Comparison of ENCODE assay signal across 1 cellular context in genomic region chr10:90930070-90930837, GRCh38.
TF ChIP-seq lines count a peak whose summit lies in the region.

No MANE protein-coding gene starts in this region.

TF ChIP-seq in HEK293, 187 proteins besides CTCF, POLR2A, EP300 and RAD21 (continued from another document):
- TF ChIP-seq PRDM6 (tag by site-specific recombination; IDR thresholded peaks at IDR 0.05) = no peak
- TF ChIP-seq ZSCAN30 (tag by site-specific recombination; IDR thresholded peaks at IDR 0.05) = no peak
- no peak for TF ChIP-seq ZNF19 (tag by site-specific recombination; IDR thresholded peaks at IDR 0.05; ENCODE audit: low read depth)
- no peak for TF ChIP-seq ZNF16 (tag by site-specific recombination; IDR thresholded peaks at IDR 0.05; ENCODE audit: low read depth)
- peak; percentile 43; the same call in 1 of the 2 replicates for TF ChIP-seq ZNF341 (tag by site-specific recombination; IDR thresholded peaks at IDR 0.05; ENCODE audit: low read depth)
- TF ChIP-seq ZBTB17 (tag by site-specific recombination; IDR thresholded peaks at IDR 0.05) = peak; percentile 39; the same call in 1 of the 2 replicates
- TF ChIP-seq, protein P1, sequence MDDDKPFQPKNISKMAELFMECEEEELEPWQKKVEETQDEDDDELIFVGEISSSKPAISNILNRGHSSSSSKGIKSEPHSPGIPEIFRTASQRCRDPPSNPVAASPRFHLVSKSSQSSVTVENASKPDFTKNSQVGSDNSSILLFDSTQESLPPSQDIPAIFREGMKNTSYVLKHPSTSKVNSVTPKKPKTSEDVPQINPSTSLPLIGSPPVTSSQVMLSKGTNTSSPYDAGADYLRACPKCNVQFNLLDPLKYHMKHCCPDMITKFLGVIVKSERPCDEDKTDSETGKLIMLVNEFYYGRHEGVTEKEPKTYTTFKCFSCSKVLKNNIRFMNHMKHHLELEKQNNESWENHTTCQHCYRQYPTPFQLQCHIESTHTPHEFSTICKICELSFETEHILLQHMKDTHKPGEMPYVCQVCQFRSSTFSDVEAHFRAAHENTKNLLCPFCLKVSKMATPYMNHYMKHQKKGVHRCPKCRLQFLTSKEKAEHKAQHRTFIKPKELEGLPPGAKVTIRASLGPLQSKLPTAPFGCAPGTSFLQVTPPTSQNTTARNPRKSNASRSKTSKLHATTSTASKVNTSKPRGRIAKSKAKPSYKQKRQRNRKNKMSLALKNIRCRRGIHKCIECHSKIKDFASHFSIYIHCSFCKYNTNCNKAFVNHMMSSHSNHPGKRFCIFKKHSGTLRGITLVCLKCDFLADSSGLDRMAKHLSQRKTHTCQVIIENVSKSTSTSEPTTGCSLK (tag by site-specific recombination; IDR thresholded peaks at IDR 0.05) = no peak
- no peak for TF ChIP-seq ZNF670 (tag by site-specific recombination; IDR thresholded peaks at IDR 0.05; ENCODE audit: low read depth)
- TF ChIP-seq YY1 (tag by site-specific recombination; IDR thresholded peaks at IDR 0.05) = no peak
- TF ChIP-seq GLIS1 (tag by site-specific recombination; IDR thresholded peaks at IDR 0.05) = peak; percentile 81
- peak; percentile 78 for TF ChIP-seq ZNF366 (tag by site-specific recombination; conservative IDR thresholded peaks at IDR 0.05)
- TF ChIP-seq, protein P2, sequence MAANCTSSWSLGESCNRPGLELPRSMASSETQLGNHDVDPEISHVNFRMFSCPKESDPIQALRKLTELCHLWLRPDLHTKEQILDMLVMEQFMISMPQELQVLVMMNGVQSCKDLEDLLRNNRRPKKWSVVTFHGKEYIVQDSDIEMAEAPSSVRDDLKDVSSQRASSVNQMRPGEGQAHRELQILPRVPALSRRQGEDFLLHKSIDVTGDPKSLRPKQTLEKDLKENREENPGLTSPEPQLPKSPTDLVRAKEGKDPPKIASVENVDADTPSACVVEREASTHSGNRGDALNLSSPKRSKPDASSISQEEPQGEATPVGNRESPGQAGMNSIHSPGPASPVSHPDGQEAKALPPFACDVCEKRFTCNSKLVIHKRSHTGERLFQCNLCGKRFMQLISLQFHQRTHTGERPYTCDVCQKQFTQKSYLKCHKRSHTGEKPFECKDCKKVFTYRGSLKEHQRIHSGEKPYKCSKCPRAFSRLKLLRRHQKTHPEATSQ (tag by site-specific recombination; IDR thresholded peaks at IDR 0.05) = no peak
- peak; percentile 39; the same call in 1 of the 2 replicates for TF ChIP-seq ZNF600 (tag by site-specific recombination; IDR thresholded peaks at IDR 0.05)
- TF ChIP-seq REPIN1 (tag by site-specific recombination; IDR thresholded peaks at IDR 0.05; ENCODE audit: low read depth) = no peak
- TF ChIP-seq, protein P3, sequence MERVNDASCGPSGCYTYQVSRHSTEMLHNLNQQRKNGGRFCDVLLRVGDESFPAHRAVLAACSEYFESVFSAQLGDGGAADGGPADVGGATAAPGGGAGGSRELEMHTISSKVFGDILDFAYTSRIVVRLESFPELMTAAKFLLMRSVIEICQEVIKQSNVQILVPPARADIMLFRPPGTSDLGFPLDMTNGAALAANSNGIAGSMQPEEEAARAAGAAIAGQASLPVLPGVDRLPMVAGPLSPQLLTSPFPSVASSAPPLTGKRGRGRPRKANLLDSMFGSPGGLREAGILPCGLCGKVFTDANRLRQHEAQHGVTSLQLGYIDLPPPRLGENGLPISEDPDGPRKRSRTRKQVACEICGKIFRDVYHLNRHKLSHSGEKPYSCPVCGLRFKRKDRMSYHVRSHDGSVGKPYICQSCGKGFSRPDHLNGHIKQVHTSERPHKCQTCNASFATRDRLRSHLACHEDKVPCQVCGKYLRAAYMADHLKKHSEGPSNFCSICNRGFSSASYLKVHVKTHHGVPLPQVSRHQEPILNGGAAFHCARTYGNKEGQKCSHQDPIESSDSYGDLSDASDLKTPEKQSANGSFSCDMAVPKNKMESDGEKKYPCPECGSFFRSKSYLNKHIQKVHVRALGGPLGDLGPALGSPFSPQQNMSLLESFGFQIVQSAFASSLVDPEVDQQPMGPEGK (tag by site-specific recombination; IDR thresholded peaks at IDR 0.05) = no peak
- no peak for TF ChIP-seq ZNF175 (tag by site-specific recombination; IDR thresholded peaks at IDR 0.05)
- peak; percentile 76 for TF ChIP-seq TRIM28 (IDR thresholded peaks at IDR 0.05; ENCODE audit: borderline replicate concordance, low read length)
- TF ChIP-seq WT1 (tag by site-specific recombination; IDR thresholded peaks at IDR 0.05) = peak; percentile 66
- TF ChIP-seq, protein P4, sequence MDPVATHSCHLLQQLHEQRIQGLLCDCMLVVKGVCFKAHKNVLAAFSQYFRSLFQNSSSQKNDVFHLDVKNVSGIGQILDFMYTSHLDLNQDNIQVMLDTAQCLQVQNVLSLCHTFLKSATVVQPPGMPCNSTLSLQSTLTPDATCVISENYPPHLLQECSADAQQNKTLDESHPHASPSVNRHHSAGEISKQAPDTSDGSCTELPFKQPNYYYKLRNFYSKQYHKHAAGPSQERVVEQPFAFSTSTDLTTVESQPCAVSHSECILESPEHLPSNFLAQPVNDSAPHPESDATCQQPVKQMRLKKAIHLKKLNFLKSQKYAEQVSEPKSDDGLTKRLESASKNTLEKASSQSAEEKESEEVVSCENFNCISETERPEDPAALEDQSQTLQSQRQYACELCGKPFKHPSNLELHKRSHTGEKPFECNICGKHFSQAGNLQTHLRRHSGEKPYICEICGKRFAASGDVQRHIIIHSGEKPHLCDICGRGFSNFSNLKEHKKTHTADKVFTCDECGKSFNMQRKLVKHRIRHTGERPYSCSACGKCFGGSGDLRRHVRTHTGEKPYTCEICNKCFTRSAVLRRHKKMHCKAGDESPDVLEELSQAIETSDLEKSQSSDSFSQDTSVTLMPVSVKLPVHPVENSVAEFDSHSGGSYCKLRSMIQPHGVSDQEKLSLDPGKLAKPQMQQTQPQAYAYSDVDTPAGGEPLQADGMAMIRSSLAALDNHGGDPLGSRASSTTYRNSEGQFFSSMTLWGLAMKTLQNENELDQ (tag by site-specific recombination; IDR thresholded peaks at IDR 0.05; ENCODE audit: low read depth) = no peak
- no peak for TF ChIP-seq RBAK (tag by site-specific recombination; IDR thresholded peaks at IDR 0.05)
- no peak for TF ChIP-seq ZNF610 (tag by site-specific recombination; IDR thresholded peaks at IDR 0.05; ENCODE audit: borderline replicate concordance)
- no peak for TF ChIP-seq ZIC2 (tag by site-specific recombination; IDR thresholded peaks at IDR 0.05)
- no peak for TF ChIP-seq ZNF433 (tag by site-specific recombination; IDR thresholded peaks at IDR 0.05; ENCODE audit: low read depth)
- TF ChIP-seq, protein P5, sequence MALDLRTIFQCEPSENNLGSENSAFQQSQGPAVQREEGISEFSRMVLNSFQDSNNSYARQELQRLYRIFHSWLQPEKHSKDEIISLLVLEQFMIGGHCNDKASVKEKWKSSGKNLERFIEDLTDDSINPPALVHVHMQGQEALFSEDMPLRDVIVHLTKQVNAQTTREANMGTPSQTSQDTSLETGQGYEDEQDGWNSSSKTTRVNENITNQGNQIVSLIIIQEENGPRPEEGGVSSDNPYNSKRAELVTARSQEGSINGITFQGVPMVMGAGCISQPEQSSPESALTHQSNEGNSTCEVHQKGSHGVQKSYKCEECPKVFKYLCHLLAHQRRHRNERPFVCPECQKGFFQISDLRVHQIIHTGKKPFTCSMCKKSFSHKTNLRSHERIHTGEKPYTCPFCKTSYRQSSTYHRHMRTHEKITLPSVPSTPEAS (tag by site-specific recombination; IDR thresholded peaks at IDR 0.05) = no peak
- no peak for TF ChIP-seq ZNF404 (tag by site-specific recombination; IDR thresholded peaks at IDR 0.05)
- TF ChIP-seq KLF16 (tag by site-specific recombination; IDR thresholded peaks at IDR 0.05) = no peak
- no peak for TF ChIP-seq ZBTB20 (tag by site-specific recombination; IDR thresholded peaks at IDR 0.05)
- TF ChIP-seq, protein P6, sequence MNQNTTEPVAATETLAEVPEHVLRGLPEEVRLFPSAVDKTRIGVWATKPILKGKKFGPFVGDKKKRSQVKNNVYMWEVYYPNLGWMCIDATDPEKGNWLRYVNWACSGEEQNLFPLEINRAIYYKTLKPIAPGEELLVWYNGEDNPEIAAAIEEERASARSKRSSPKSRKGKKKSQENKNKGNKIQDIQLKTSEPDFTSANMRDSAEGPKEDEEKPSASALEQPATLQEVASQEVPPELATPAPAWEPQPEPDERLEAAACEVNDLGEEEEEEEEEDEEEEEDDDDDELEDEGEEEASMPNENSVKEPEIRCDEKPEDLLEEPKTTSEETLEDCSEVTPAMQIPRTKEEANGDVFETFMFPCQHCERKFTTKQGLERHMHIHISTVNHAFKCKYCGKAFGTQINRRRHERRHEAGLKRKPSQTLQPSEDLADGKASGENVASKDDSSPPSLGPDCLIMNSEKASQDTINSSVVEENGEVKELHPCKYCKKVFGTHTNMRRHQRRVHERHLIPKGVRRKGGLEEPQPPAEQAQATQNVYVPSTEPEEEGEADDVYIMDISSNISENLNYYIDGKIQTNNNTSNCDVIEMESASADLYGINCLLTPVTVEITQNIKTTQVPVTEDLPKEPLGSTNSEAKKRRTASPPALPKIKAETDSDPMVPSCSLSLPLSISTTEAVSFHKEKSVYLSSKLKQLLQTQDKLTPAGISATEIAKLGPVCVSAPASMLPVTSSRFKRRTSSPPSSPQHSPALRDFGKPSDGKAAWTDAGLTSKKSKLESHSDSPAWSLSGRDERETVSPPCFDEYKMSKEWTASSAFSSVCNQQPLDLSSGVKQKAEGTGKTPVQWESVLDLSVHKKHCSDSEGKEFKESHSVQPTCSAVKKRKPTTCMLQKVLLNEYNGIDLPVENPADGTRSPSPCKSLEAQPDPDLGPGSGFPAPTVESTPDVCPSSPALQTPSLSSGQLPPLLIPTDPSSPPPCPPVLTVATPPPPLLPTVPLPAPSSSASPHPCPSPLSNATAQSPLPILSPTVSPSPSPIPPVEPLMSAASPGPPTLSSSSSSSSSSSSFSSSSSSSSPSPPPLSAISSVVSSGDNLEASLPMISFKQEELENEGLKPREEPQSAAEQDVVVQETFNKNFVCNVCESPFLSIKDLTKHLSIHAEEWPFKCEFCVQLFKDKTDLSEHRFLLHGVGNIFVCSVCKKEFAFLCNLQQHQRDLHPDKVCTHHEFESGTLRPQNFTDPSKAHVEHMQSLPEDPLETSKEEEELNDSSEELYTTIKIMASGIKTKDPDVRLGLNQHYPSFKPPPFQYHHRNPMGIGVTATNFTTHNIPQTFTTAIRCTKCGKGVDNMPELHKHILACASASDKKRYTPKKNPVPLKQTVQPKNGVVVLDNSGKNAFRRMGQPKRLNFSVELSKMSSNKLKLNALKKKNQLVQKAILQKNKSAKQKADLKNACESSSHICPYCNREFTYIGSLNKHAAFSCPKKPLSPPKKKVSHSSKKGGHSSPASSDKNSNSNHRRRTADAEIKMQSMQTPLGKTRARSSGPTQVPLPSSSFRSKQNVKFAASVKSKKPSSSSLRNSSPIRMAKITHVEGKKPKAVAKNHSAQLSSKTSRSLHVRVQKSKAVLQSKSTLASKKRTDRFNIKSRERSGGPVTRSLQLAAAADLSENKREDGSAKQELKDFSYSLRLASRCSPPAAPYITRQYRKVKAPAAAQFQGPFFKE (tag by site-specific recombination; IDR thresholded peaks at IDR 0.05; ENCODE audit: borderline replicate concordance) = no peak
- peak; percentile 98 for TF ChIP-seq ZNF561 (tag by site-specific recombination; IDR thresholded peaks at IDR 0.05; ENCODE audit: borderline replicate concordance)
- no peak for TF ChIP-seq ZNF157 (tag by site-specific recombination; IDR thresholded peaks at IDR 0.05)
- TF ChIP-seq HOXA7 (CRISPR knock-in tag; IDR thresholded peaks at IDR 0.05; ENCODE audit: borderline replicate concordance) = no peak
